In genomic region chr12:117096643-117097042, GRCh38 we compare ENCODE assay signal across 18 cellular contexts. TPM values are rescaled to one million over a fixed set of nuclear protein-coding genes. Genes with fewer than 3 reads are reported as not detected.
DNase-seq lines count a peak whose midpoint lies in the region; ATAC-seq and TF ChIP-seq lines count a peak whose summit lies in the region.
"Had no signal": no experiment of that assay in that cellular context is flagged by ENCODE, and none has a peak within 500 bp of the region (broad histone marks: within the 10 kb centered on the region; RNA-seq: fewer than 3 reads in every experiment).

No MANE protein-coding gene starts in this region.

- H3K27me3 Mint-ChIP-seq in activated T-helper 1 cell treated with anti-CD3 and anti-CD28 coated beads, Interleukin-12 subunit alpha, Interleukin-12 subunit beta, Interleukin-2, Interleukin-4 antibody, amounts not matched to agents 30 ng/mL and 10 ng/mL and 1 ng/mL, durations not matched to agents 14 hours and 24 hours and 36 hours (ENCODE audit: insufficient read depth): peaks cover 15% of the 10 kb centered on the region

- H3K4me3 Mint-ChIP-seq in activated T-helper 1 cell treated with anti-CD3 and anti-CD28 coated beads, Interleukin-12 subunit alpha, Interleukin-12 subunit beta, Interleukin-2, Interleukin-4 antibody, amounts not matched to agents 30 ng/mL and 10 ng/mL and 1 ng/mL, durations not matched to agents 14 hours and 24 hours and 36 hours: peak overlapping the region; percentile 88
- H3K4me3 Mint-ChIP-seq: dendritic cell treated with granulocyte-macrophage colony-stimulating factor and Interleukin-4, amounts not matched to agents 40 ng/mL and 50 ng/mL, for 4 days had no signal

- peaks cover 31% of the 10 kb centered on the region for H3K4me1 Mint-ChIP-seq in activated T-helper 1 cell treated with anti-CD3 and anti-CD28 coated beads, Interleukin-12 subunit alpha, Interleukin-12 subunit beta, Interleukin-2, Interleukin-4 antibody, amounts not matched to agents 30 ng/mL and 10 ng/mL and 1 ng/mL, durations not matched to agents 14 hours and 24 hours and 36 hours (ENCODE audit: low read depth)

- H3K36me3 Mint-ChIP-seq in activated T-helper 1 cell treated with anti-CD3 and anti-CD28 coated beads, Interleukin-12 subunit alpha, Interleukin-12 subunit beta, Interleukin-2, Interleukin-4 antibody, amounts not matched to agents 30 ng/mL and 10 ng/mL and 1 ng/mL, durations not matched to agents 14 hours and 24 hours and 36 hours (ENCODE audit: low read depth): peaks cover 4% of the 10 kb centered on the region

- ATAC-seq in lower lobe of right lung (no peak), HG02884 (IDR thresholded peaks at IDR 0.05; ENCODE audit: unreplicated experiment) (no peak), HG02798 (IDR thresholded peaks at IDR 0.05; ENCODE audit: poor library complexity, unreplicated experiment) (no peak)
- ATAC-seq: T-helper 17 cell had no signal

- H3K4me1 ChIP-seq in left ventricle myocardium inferior (peaks cover 89% of the 10 kb centered on the region), right atrium auricular region (peaks cover 0 to 46% of the 10 kb centered on the region in 2 donors), lower lobe of right lung (peaks cover 15% of the 10 kb centered on the region)

- intact Hi-C loops in left ventricle myocardium inferior (cut with micrococcal nuclease) (no loop called here), lower lobe of right lung (cut with DNase I) (no loop called here)
- intact Hi-C loops in activated T-helper 1 cell treated with anti-CD3 and anti-CD28 coated beads, Interleukin-12 subunit alpha, Interleukin-12 subunit beta, Interleukin-2, Interleukin-4 antibody, amounts not matched to agents 30 ng/mL and 10 ng/mL and 1 ng/mL, durations not matched to agents 14 hours and 24 hours and 36 hours (cut with micrococcal nuclease): loop anchor here (10.0 kb wide), 1 partner anchor 562 kb away; no protein-coding TSS in a partner anchor

- H3K27ac ChIP-seq in left ventricle myocardium inferior (replicated peaks) (peak overlapping the region; percentile 82), right atrium auricular region (no peak overlapping the region), lower lobe of right lung (no peak overlapping the region)
- H3K27ac ChIP-seq: PC-9, vagina had no signal

- DNase-seq in left ventricle myocardium inferior (no peak), right atrium auricular region (ENCODE audit: low spot score) (no peak), lower lobe of right lung (peak; percentile 19), SIG-M5 (lab: John Stamatoyannopoulos, UW) (no peak), GM20000 (ENCODE audit: low spot score) (no peak)
- no peak for DNase-seq in activated T-helper 1 cell treated with anti-CD3 and anti-CD28 coated beads, Interleukin-12 subunit alpha, Interleukin-12 subunit beta, Interleukin-2, Interleukin-4 antibody, amounts not matched to agents 30 ng/mL and 10 ng/mL and 1 ng/mL, durations not matched to agents 14 hours and 24 hours and 36 hours (ENCODE audit: low spot score)
- DNase-seq: activated CD4-positive, alpha-beta T cell treated with anti-CD3 and anti-CD28 coated beads, Interleukin-2, amount 50 U/mL, for 1 hour; activated CD8-positive, alpha-beta memory T cell treated with anti-CD3 and anti-CD28 coated beads, Interleukin-2, amount 50 U/mL, for 4 hours; activated gamma-delta T cell; H9; PC-9; stimulated activated CD8-positive, alpha-beta memory T cell treated with anti-CD3 and anti-CD28 coated beads, Interleukin-4, amount 100 ng/mL, for 48 hours; T-helper 17 cell had no signal

- H3K4me3 ChIP-seq in left ventricle myocardium inferior: peak overlapping the region; percentile 91
- H3K4me3 ChIP-seq in right atrium auricular region: no peak overlapping the region
- no peak overlapping the region for H3K4me3 ChIP-seq in lower lobe of right lung
- H3K4me3 ChIP-seq: PC-9, vagina had no signal

- no peaks in the 10 kb centered on the region for H3K9me3 ChIP-seq in left ventricle myocardium inferior (replicated peaks)
- no peaks in the 10 kb centered on the region for H3K9me3 ChIP-seq in right atrium auricular region
- no peaks in the 10 kb centered on the region for H3K9me3 ChIP-seq in lower lobe of right lung
- H3K9me3 ChIP-seq: vagina had no signal

- TF ChIP-seq CTCF in left ventricle myocardium inferior (IDR thresholded peaks at IDR 0.05; ENCODE audit: borderline replicate concordance): no peak
- TF ChIP-seq CTCF in right atrium auricular region (IDR thresholded peaks at IDR 0.05): no peak
- no peak for TF ChIP-seq CTCF in lower lobe of right lung (IDR thresholded peaks at IDR 0.05)
- TF ChIP-seq CTCF in GM20000 (IDR thresholded peaks at IDR 0.05; ENCODE audit: extremely low read depth, missing control alignments): no peak

- no peak overlapping the region for H3K27ac Mint-ChIP-seq in activated T-helper 1 cell treated with anti-CD3 and anti-CD28 coated beads, Interleukin-12 subunit alpha, Interleukin-12 subunit beta, Interleukin-2, Interleukin-4 antibody, amounts not matched to agents 30 ng/mL and 10 ng/mL and 1 ng/mL, durations not matched to agents 14 hours and 24 hours and 36 hours
- H3K27ac Mint-ChIP-seq: dendritic cell treated with granulocyte-macrophage colony-stimulating factor and Interleukin-4, amounts not matched to agents 40 ng/mL and 50 ng/mL, for 4 days; H9; T-helper 17 cell had no signal

- H3K27me3 ChIP-seq in left ventricle myocardium inferior (ENCODE audit: low read depth): peaks cover 32% of the 10 kb centered on the region
- no peaks in the 10 kb centered on the region for H3K27me3 ChIP-seq in right atrium auricular region
- H3K27me3 ChIP-seq in lower lobe of right lung (ENCODE audit: low read depth): peaks cover 30% of the 10 kb centered on the region
- H3K27me3 ChIP-seq: vagina had no signal

- no peaks in the 10 kb centered on the region for H3K36me3 ChIP-seq in left ventricle myocardium inferior
- no peaks in the 10 kb centered on the region for H3K36me3 ChIP-seq in right atrium auricular region
- no peaks in the 10 kb centered on the region for H3K36me3 ChIP-seq in lower lobe of right lung
- H3K36me3 ChIP-seq: vagina had no signal

- no peaks in the 10 kb centered on the region for H3K9me3 Mint-ChIP-seq in activated T-helper 1 cell treated with anti-CD3 and anti-CD28 coated beads, Interleukin-12 subunit alpha, Interleukin-12 subunit beta, Interleukin-2, Interleukin-4 antibody, amounts not matched to agents 30 ng/mL and 10 ng/mL and 1 ng/mL, durations not matched to agents 14 hours and 24 hours and 36 hours
- H3K9me3 Mint-ChIP-seq: dendritic cell treated with granulocyte-macrophage colony-stimulating factor and Interleukin-4, amounts not matched to agents 40 ng/mL and 50 ng/mL, for 4 days; H9 had no signal

RNA-seq across cellular contexts. Expression of gene TESC, which starts 2.6 kb away (rescaled TPM):
- total RNA-seq in left ventricle myocardium inferior (92.1 TPM), right atrium auricular region (10 to 100 TPM; 31.2 to 36.2 TPM), lower lobe of right lung (7.3 TPM)
- 75.2 and 85.2 TPM in 2 replicates for total RNA-seq in activated T-helper 1 cell treated with anti-CD3 and anti-CD28 coated beads, Interleukin-12 subunit alpha, Interleukin-12 subunit beta, Interleukin-2, Interleukin-4 antibody, amounts not matched to agents 30 ng/mL and 10 ng/mL and 1 ng/mL, durations not matched to agents 14 hours and 24 hours and 36 hours
- total RNA-seq: M059J, PC-9 had no signal
